In genomic region chr13:51096131-51096530, GRCh38 we compare ENCODE assay signal across 2 cellular contexts.
TF ChIP-seq lines count a peak whose summit lies in the region.

No MANE protein-coding gene starts in this region.

TF ChIP-seq in GM23338, 12 proteins besides CTCF, POLR2A, EP300 and RAD21:
- no peak for TF ChIP-seq EZH2phosphoT487 (IDR thresholded peaks at IDR 0.05; ENCODE audit: unreplicated experiment)
- TF ChIP-seq ZNF331 (CRISPR knock-in tag; IDR thresholded peaks at IDR 0.05; ENCODE audit: low read depth) = no peak
- TF ChIP-seq REST (IDR thresholded peaks at IDR 0.05; ENCODE audit: unreplicated experiment) = no peak
- TF ChIP-seq STAT1 (IDR thresholded peaks at IDR 0.05; ENCODE audit: unreplicated experiment) = no peak
- no peak for TF ChIP-seq POLR2AphosphoS5 (IDR thresholded peaks at IDR 0.05; ENCODE audit: low read depth)
- no peak for TF ChIP-seq ETS1 (IDR thresholded peaks at IDR 0.05)
- TF ChIP-seq NANOG (IDR thresholded peaks at IDR 0.05; ENCODE audit: borderline replicate concordance) = no peak
- TF ChIP-seq EZH2 (IDR thresholded peaks at IDR 0.05; ENCODE audit: low read depth, unreplicated experiment) = no peak
- no peak for TF ChIP-seq ZNF114 (CRISPR knock-in tag; IDR thresholded peaks at IDR 0.05)
- no peak for TF ChIP-seq ZNF462 (CRISPR knock-in tag; IDR thresholded peaks at IDR 0.05)
- no peak for TF ChIP-seq JUNB (IDR thresholded peaks at IDR 0.05; ENCODE audit: unreplicated experiment)
- TF ChIP-seq CREB1 (CRISPR knock-in tag; IDR thresholded peaks at IDR 0.05; ENCODE audit: low read depth) = no peak
TF ChIP-seq in GM23338: peak in this region for 0.

TF ChIP-seq in H1, 55 proteins besides CTCF, POLR2A, EP300 and RAD21:
- TF ChIP-seq TBP (IDR thresholded peaks at IDR 0.05; ENCODE audit: low read depth, low read length) = no peak
- no peak for TF ChIP-seq CHD7 (IDR thresholded peaks at IDR 0.05; ENCODE audit: insufficient replicate concordance, low read length)
- TF ChIP-seq RXRA (IDR thresholded peaks at IDR 0.05; ENCODE audit: insufficient read depth, low read depth, low read length) = no peak
- no peak for TF ChIP-seq CHD2 (IDR thresholded peaks at IDR 0.05; ENCODE audit: low read length)
- TF ChIP-seq SIN3A (conservative IDR thresholded peaks at IDR 0.05 in 1 of 2, IDR thresholded peaks at IDR 0.05 in 1 of 2; ENCODE audit: low read depth in 1 of 2, low read length in 2 of 2) = no peak
- no peak for TF ChIP-seq RFX5 (IDR thresholded peaks at IDR 0.05; ENCODE audit: borderline replicate concordance, low read depth, low read length)
- TF ChIP-seq MAX (IDR thresholded peaks at IDR 0.05) = no peak
- TF ChIP-seq SAP30 (IDR thresholded peaks at IDR 0.05; ENCODE audit: insufficient read depth, insufficient replicate concordance, low read length) = no peak
- no peak for TF ChIP-seq E2F6 (IDR thresholded peaks at IDR 0.05)
- TF ChIP-seq ZNF274 (IDR thresholded peaks at IDR 0.05; ENCODE audit: borderline replicate concordance, extremely low read depth, low read length) = no peak
- no peak for TF ChIP-seq SP1 (IDR thresholded peaks at IDR 0.05; ENCODE audit: low read depth, low read length)
- no peak for TF ChIP-seq HDAC2 (IDR thresholded peaks at IDR 0.05; ENCODE audit: borderline replicate concordance in 1 of 2, low read depth in 2 of 2, low read length in 2 of 2)
- no peak for TF ChIP-seq SIRT6 (IDR thresholded peaks at IDR 0.05; ENCODE audit: low read length)
- no peak for TF ChIP-seq BACH1 (IDR thresholded peaks at IDR 0.05; ENCODE audit: low read length)
- TF ChIP-seq TAF7 (optimal IDR thresholded peaks at IDR 0.05; ENCODE audit: borderline replicate concordance, low read depth, low read length) = no peak
TF ChIP-seq in H1: peak in this region for 0.
